Comparison of ENCODE assay signal across 8 cellular contexts in genomic region chr6:24403501-24403824, GRCh38. TPM values are rescaled to one million over a fixed set of nuclear protein-coding genes. Genes with fewer than 3 reads are reported as not detected.
DNase-seq lines count a peak whose midpoint lies in the region; ATAC-seq and TF ChIP-seq lines count a peak whose summit lies in the region.

No MANE protein-coding gene starts in this region.

- TF ChIP-seq EP300 in transverse colon (IDR thresholded peaks at IDR 0.05; ENCODE audit: low read depth), result no peak

- peaks cover 0 to 14% (median 5%) of the 10 kb centered on the region in 4 donors for H3K4me1 ChIP-seq in right lobe of liver
- H3K4me1 ChIP-seq in transverse colon, result peaks cover 9 to 25% (median 16%) of the 10 kb centered on the region in 4 donors

- no peaks in the 10 kb centered on the region for H3K9me3 ChIP-seq in right lobe of liver
- no peaks in the 10 kb centered on the region for H3K9me3 ChIP-seq in transverse colon

- 0% methylated on average over 12 of the region's 12 CpGs for WGBS in right lobe of liver (ENCODE audit: insufficient coverage, low coverage, low lambda C conversion rate, missing lambda C conversion rate)
- WGBS in transverse colon (ENCODE audit: low coverage in 1 of 2), 2 donors, result 7 to 10% methylated on average over 2 to 12 of the region's 12 CpGs

- H3K4me3 ChIP-seq in right lobe of liver (peak overlapping the region; percentile 90 to 98 (median 94)), transverse colon (peak overlapping the region; percentile 63 to 93 (median 81))

- H3K4me1 Mint-ChIP-seq in activated T-cell treated with anti-CD3 and anti-CD28 coated beads, Interleukin-2, amount 50 U/mL, for 4 hours (ENCODE audit: low read depth), result peaks cover 23% of the 10 kb centered on the region
- H3K4me1 Mint-ChIP-seq in activated naive CD8-positive, alpha-beta T cell treated with anti-CD3 and anti-CD28 coated beads, Interleukin-2, amount 50 U/mL, for 24 hours, result peaks cover 29% of the 10 kb centered on the region

- H3K36me3 ChIP-seq in right lobe of liver, result peaks cover 0 to 10% (median 1%) of the 10 kb centered on the region in 4 donors
- H3K36me3 ChIP-seq in transverse colon, result peaks cover 0 to 12% (median 1%) of the 10 kb centered on the region in 4 donors

- TF ChIP-seq POLR2A in right lobe of liver (IDR thresholded peaks at IDR 0.05), result no peak
- no peak for TF ChIP-seq POLR2A in transverse colon (IDR thresholded peaks at IDR 0.05)

- H3K27ac Mint-ChIP-seq in activated naive CD8-positive, alpha-beta T cell treated with anti-CD3 and anti-CD28 coated beads, Interleukin-2, amount 50 U/mL, for 24 hours, result peak overlapping the region; percentile 87

- H3K4me3 Mint-ChIP-seq in activated T-cell treated with anti-CD3 and anti-CD28 coated beads, Interleukin-2, amount 50 U/mL, for 4 hours, result peak overlapping the region; percentile 95
- peak overlapping the region; percentile 94 for H3K4me3 Mint-ChIP-seq in activated naive CD8-positive, alpha-beta T cell treated with anti-CD3 and anti-CD28 coated beads, Interleukin-2, amount 50 U/mL, for 24 hours

- no peak for ATAC-seq in activated T-cell treated with anti-CD3 and anti-CD28 coated beads, Interleukin-2, amount 50 U/mL, for 4 hours
- ATAC-seq in activated naive CD8-positive, alpha-beta T cell treated with anti-CD3 and anti-CD28 coated beads, Interleukin-2, amount 50 U/mL, for 24 hours, result no peak
- ATAC-seq in right lobe of liver (no peak), HG03442 (IDR thresholded peaks at IDR 0.05; ENCODE audit: unreplicated experiment) (no peak)

- DNase-seq in activated T-cell treated with anti-CD3 and anti-CD28 coated beads, Interleukin-2, amount 50 U/mL, for 4 hours, result no peak
- no peak for DNase-seq in activated T-cell treated with anti-CD3 and anti-CD28 coated beads, Interleukin-2, amount 50 U/mL, for 48 hours
- DNase-seq in activated naive CD8-positive, alpha-beta T cell treated with anti-CD3 and anti-CD28 coated beads, Interleukin-2, amount 50 U/mL, for 24 hours, result no peak
- DNase-seq in right lobe of liver, result no peak
- DNase-seq in transverse colon, result no peak
- no peak for DNase-seq in cortex of kidney (lab: John Stamatoyannopoulos, UW)
- DNase-seq in ecto neural progenitor cell (ENCODE audit: low spot score), result no peak

- in situ Hi-C loops in transverse colon (cut with MboI; ENCODE audit: low pct_ligation_motif_present in 1 of 4, low pct_unique_long_range_greater_than_20kb in 1 of 4, low sequenced_read_pairs in 3 of 4), result no loop called here

- H3K27me3 ChIP-seq in right lobe of liver, result no peaks in the 10 kb centered on the region
- peaks cover 6% of the 10 kb centered on the region for H3K27me3 ChIP-seq in transverse colon

- peaks cover 1% of the 10 kb centered on the region for H3K36me3 Mint-ChIP-seq in activated T-cell treated with anti-CD3 and anti-CD28 coated beads, Interleukin-2, amount 50 U/mL, for 4 hours (ENCODE audit: insufficient read depth)
- H3K36me3 Mint-ChIP-seq in activated naive CD8-positive, alpha-beta T cell treated with anti-CD3 and anti-CD28 coated beads, Interleukin-2, amount 50 U/mL, for 24 hours (ENCODE audit: low read depth), result peaks cover 11% of the 10 kb centered on the region

- no peak for TF ChIP-seq CTCF in right lobe of liver (IDR thresholded peaks at IDR 0.05)
- no peak for TF ChIP-seq CTCF in transverse colon (IDR thresholded peaks at IDR 0.05)

- intact Hi-C loops in right lobe of liver (cut with DNase I) (no loop called here), transverse colon (cut with DNase I; ENCODE audit: low total_unique reads) (no loop called here)

- peaks cover 19% of the 10 kb centered on the region for H3K27me3 Mint-ChIP-seq in activated T-cell treated with anti-CD3 and anti-CD28 coated beads, Interleukin-2, amount 50 U/mL, for 4 hours (ENCODE audit: low read depth)
- H3K27me3 Mint-ChIP-seq in activated naive CD8-positive, alpha-beta T cell treated with anti-CD3 and anti-CD28 coated beads, Interleukin-2, amount 50 U/mL, for 24 hours, result peaks cover 8% of the 10 kb centered on the region

- H3K9me3 Mint-ChIP-seq in activated T-cell treated with anti-CD3 and anti-CD28 coated beads, Interleukin-2, amount 50 U/mL, for 4 hours, result no peaks in the 10 kb centered on the region
- H3K9me3 Mint-ChIP-seq in activated naive CD8-positive, alpha-beta T cell treated with anti-CD3 and anti-CD28 coated beads, Interleukin-2, amount 50 U/mL, for 24 hours, result no peaks in the 10 kb centered on the region

- H3K27ac ChIP-seq in right lobe of liver (peak overlapping the region; percentile 49 to 77 (median 70)), transverse colon (peak overlapping the region; percentile 83 to 91 (median 88))

RNA-seq across cellular contexts. Expression of gene MRS2, which starts 0.7 kb away (rescaled TPM):
- total RNA-seq in activated T-cell treated with anti-CD3 and anti-CD28 coated beads, Interleukin-2, amount 50 U/mL, for 4 hours, result 10 to 100 TPM; 23.6 to 28.5 (median 25.0) TPM
- total RNA-seq in right lobe of liver (10 to 100 TPM; 11.1 to 16.4 (median 13.1) TPM), transverse colon (10 to 100 TPM; 18.7 to 45.3 (median 33.5) TPM)

RNA-seq across cellular contexts. Expression of gene DCDC2, which starts 45.6 kb away (rescaled TPM):
- under 1 TPM in 1 of 3 donors, not detected in 2; 0.20 TPM for total RNA-seq in activated T-cell treated with anti-CD3 and anti-CD28 coated beads, Interleukin-2, amount 50 U/mL, for 4 hours
- total RNA-seq in right lobe of liver (1 to 10 TPM in 3 of 6 experiments, under 1 TPM in 3; 0.68 to 3.8 (median 0.92) TPM), transverse colon (1 to 10 TPM in 2 of 4 donors, under 1 TPM in 1, not detected in 1; 0.64 to 1.6 (median 1.2) TPM)
